In genomic region chr10:98346847-98347246, GRCh38 we compare ENCODE assay signal across 15 cellular contexts.
A peak's percentile ranks its signal among the peaks of the same experiment; 100 is the strongest.
DNase-seq lines count a peak whose midpoint lies in the region; ATAC-seq and TF ChIP-seq lines count a peak whose summit lies in the region.
"Had no signal": no experiment of that assay in that cellular context is flagged by ENCODE, and none has a peak within 500 bp of the region (broad histone marks: within the 10 kb centered on the region; RNA-seq: fewer than 3 reads in every experiment).

No MANE protein-coding gene starts in this region.

- H3K4me1 ChIP-seq in HEK293 (ENCODE audit: control insufficient read depth, insufficient read depth, low read length) (no peaks in the 10 kb centered on the region), adipocyte (ENCODE audit: control insufficient read depth, insufficient read depth, low read length) (peaks cover 25% of the 10 kb centered on the region), mesenchymal stem cell (ENCODE audit: control insufficient read depth, insufficient read depth, low read depth, low read length) (peaks cover 5% of the 10 kb centered on the region)

- H3K9ac ChIP-seq in adipocyte (ENCODE audit: low read length): no peak overlapping the region
- H3K9ac ChIP-seq in mesenchymal stem cell (ENCODE audit: low read length): no peak overlapping the region

- peaks cover 13 to 19% of the 10 kb centered on the region in 2 donors for H3K9me3 Mint-ChIP-seq in activated naive CD4-positive, alpha-beta T cell treated with anti-CD3 and anti-CD28 coated beads, Interleukin-2, amount 50 U/mL, for 72 hours

- WGBS in mesenchymal stem cell: 90% methylated on average over 6 of the region's 6 CpGs

- H3K36me3 Mint-ChIP-seq in activated naive CD4-positive, alpha-beta T cell treated with anti-CD3 and anti-CD28 coated beads, Interleukin-2, amount 50 U/mL, for 72 hours: peaks cover 8 to 23% of the 10 kb centered on the region in 2 donors
- H3K36me3 Mint-ChIP-seq: CD4-positive, alpha-beta memory T cell had no signal

- intact Hi-C loops in sciatic nerve (cut with DNase I): no loop called here

- CTCF ChIA-PET in HEK293 (lab: Yijun Ruan, JAX): interaction anchor here (0.6 kb wide), 2 partner anchors 41 to 400 kb away, joined by 3 to 4 read pairs; no protein-coding TSS in a partner anchor

- no peaks in the 10 kb centered on the region for H3K9me3 ChIP-seq in HEK293 (ENCODE audit: control insufficient read depth, insufficient read depth, low read depth, low read length)
- H3K9me3 ChIP-seq in adipocyte (ENCODE audit: control insufficient read depth, low read length): peaks cover 20% of the 10 kb centered on the region
- peaks cover 25% of the 10 kb centered on the region for H3K9me3 ChIP-seq in mesenchymal stem cell (ENCODE audit: control insufficient read depth, low read length)

- no peak for TF ChIP-seq CTCF in HEK293 (tag by site-specific recombination; IDR thresholded peaks at IDR 0.05)

- no peak overlapping the region for H4K8ac ChIP-seq in mesenchymal stem cell (ENCODE audit: low read length)

- H3K4me3 ChIP-seq in HEK293 (ENCODE audit: low read depth, low read length) (no peak overlapping the region), adipocyte (ENCODE audit: low read length) (peak overlapping the region; percentile 25), mesenchymal stem cell (ENCODE audit: insufficient read depth in 1 of 2, low read depth in 1 of 2, low read length in 2 of 2) (peak overlapping the region in 1 of 2 experiments; percentile 28)
- H3K4me3 ChIP-seq: GM12878, GM23338 had no signal

- no peak overlapping the region for H3K27ac ChIP-seq in HEK293 (ENCODE audit: extremely low read depth, low read depth, low read length)
- no peak overlapping the region for H3K27ac ChIP-seq in mesenchymal stem cell (ENCODE audit: low read length, poor library complexity, severe bottlenecking)

- no peak overlapping the region for H3K14ac ChIP-seq in mesenchymal stem cell (ENCODE audit: low read length in 2 of 2)

- H3K18ac ChIP-seq in mesenchymal stem cell (ENCODE audit: low read depth in 1 of 2, low read length in 2 of 2): no peak overlapping the region

- POLR2A ChIA-PET in HEK293 (lab: Yijun Ruan, JAX): no interaction called here

- H3K36me3 ChIP-seq in HEK293 (ENCODE audit: control insufficient read depth in 2 of 2, insufficient read depth in 1 of 2, low read length in 2 of 2) (no peaks in the 10 kb centered on the region), adipocyte (ENCODE audit: control insufficient read depth, insufficient read depth, low read length, severe bottlenecking) (no peaks in the 10 kb centered on the region), mesenchymal stem cell (ENCODE audit: control insufficient read depth in 1 of 2, insufficient read depth in 2 of 2, low read depth in 1 of 2, low read length in 2 of 2) (no peaks in the 10 kb centered on the region)

- H4K91ac ChIP-seq in mesenchymal stem cell (ENCODE audit: low read length): peak overlapping the region; percentile 44

- DNase-seq in adipocyte (ENCODE audit: low read depth) (no peak), mesenchymal stem cell (no peak), sciatic nerve (ENCODE audit: low spot score) (no peak)
- no peak for DNase-seq in activated T-cell treated with anti-CD3 and anti-CD28 coated beads, Interleukin-2, amount 50 U/mL, for 1 hour
- no peak for DNase-seq in activated naive CD4-positive, alpha-beta T cell treated with anti-CD3 and anti-CD28 coated beads, Interleukin-2, amount 50 U/mL, for 72 hours (ENCODE audit: low spot score in 2 of 2)
- DNase-seq: C1 segment of cervical spinal cord; Calu3; CD4-positive, alpha-beta memory T cell; COR-L47; DMS53; DMS79 treated with DMSO at 0.1 percent for 48 hours; H9 had no signal

- no peak for ATAC-seq in sciatic nerve
- ATAC-seq in activated naive CD4-positive, alpha-beta T cell treated with anti-CD3 and anti-CD28 coated beads, Interleukin-2, amount 50 U/mL, for 72 hours: no peak
- ATAC-seq: GM12878, GM23338 had no signal

- H2AK5ac ChIP-seq in mesenchymal stem cell (ENCODE audit: low read length, severe bottlenecking): no peak overlapping the region

- H2AFZ ChIP-seq in mesenchymal stem cell (ENCODE audit: low read depth, low read length): no peak overlapping the region
- H2AFZ ChIP-seq: GM23338 had no signal

- no peak overlapping the region for H2BK12ac ChIP-seq in mesenchymal stem cell (ENCODE audit: low read length in 2 of 2)

- H3K4me2 ChIP-seq in mesenchymal stem cell (ENCODE audit: low read length, poor library complexity, severe bottlenecking): no peak overlapping the region
- H3K4me2 ChIP-seq: GM23338 had no signal

- no peak overlapping the region for H3K4ac ChIP-seq in mesenchymal stem cell (ENCODE audit: low read depth in 1 of 2, low read length in 2 of 2)

- H2BK120ac ChIP-seq in mesenchymal stem cell (ENCODE audit: low read depth, low read length): no peak overlapping the region

- no peak overlapping the region for H3K23ac ChIP-seq in mesenchymal stem cell (ENCODE audit: low read length in 2 of 2)

- H2BK5ac ChIP-seq in mesenchymal stem cell (ENCODE audit: low read depth, low read length, poor library complexity, severe bottlenecking): no peak overlapping the region

- no peaks in the 10 kb centered on the region for H3K79me1 ChIP-seq in mesenchymal stem cell (replicated peaks; ENCODE audit: low read length, poor library complexity, severe bottlenecking)

- H2BK15ac ChIP-seq in mesenchymal stem cell (ENCODE audit: low read depth, poor library complexity, severe bottlenecking): no peak overlapping the region

- H3K27me3 ChIP-seq in adipocyte (replicated peaks; ENCODE audit: control insufficient read depth, insufficient read depth, low read length): no peaks in the 10 kb centered on the region
- peaks cover 0 to 13% of the 10 kb centered on the region in 2 experiments for H3K27me3 ChIP-seq in mesenchymal stem cell (ENCODE audit: control insufficient read depth in 1 of 2, insufficient read depth in 1 of 2, low read length in 2 of 2)

- H3K27ac Mint-ChIP-seq in activated naive CD4-positive, alpha-beta T cell treated with anti-CD3 and anti-CD28 coated beads, Interleukin-2, amount 50 U/mL, for 72 hours: peak overlapping the region in 1 of 2 donors; percentile 9
- H3K27ac Mint-ChIP-seq: CD4-positive, alpha-beta memory T cell; GM23338; H9 had no signal

TF ChIP-seq in HEK293, 187 proteins besides CTCF, POLR2A, EP300 and RAD21:
- TF ChIP-seq ZNF626 (tag by site-specific recombination; IDR thresholded peaks at IDR 0.05) (no peak), SETDB1 (IDR thresholded peaks at IDR 0.05; ENCODE audit: insufficient read length, low read length) (peak; percentile 90)
